8 cellular contexts compared by ENCODE assay signal in genomic region chr13:77751513-77752456, GRCh38. TPM values are rescaled to one million over a fixed set of nuclear protein-coding genes. Genes with fewer than 3 reads are reported as not detected.
A peak's percentile ranks its signal among the peaks of the same experiment; 100 is the strongest.
DNase-seq lines count a peak whose midpoint lies in the region; ATAC-seq, FAIRE-seq and TF ChIP-seq lines count a peak whose summit lies in the region.

No MANE protein-coding gene starts in this region.

- no peak for TF ChIP-seq EP300 in gastroesophageal sphincter (IDR thresholded peaks at IDR 0.05)

- FAIRE-seq in pancreas (lab: Jason Lieb, UNC) = peak; percentile 91

- TF ChIP-seq CTCF in gastroesophageal sphincter (IDR thresholded peaks at IDR 0.05) (peak; percentile 48 to 75 (median 58)), pancreas (IDR thresholded peaks at IDR 0.05) (peak; percentile 36 to 65 (median 54))

- peaks cover 0 to 10% of the 10 kb centered on the region in 2 donors for H3K36me3 ChIP-seq in gastroesophageal sphincter
- peaks cover 0 to 9% (median 0%) of the 10 kb centered on the region in 3 donors for H3K36me3 ChIP-seq in pancreas

- intact Hi-C loops in activated T-helper 2 cell treated with anti-CD3 and anti-CD28 coated beads, Interferon-gamma antibody, Interleukin-2, Interleukin-4, amounts not matched to agents 10 μg/mL and 5 μg/mL and 100 μg/mL, durations not matched to agents 14 hours and 24 hours and 36 hours (cut with micrococcal nuclease) = loop anchor here (1.0 to 5.0 kb wide), 4 partner anchors 15 to 274 kb away; no protein-coding TSS in a partner anchor
- intact Hi-C loops in pancreas (cut with DNase I) = loop anchor here in 1 of 3 donors (10.0 kb wide), 1 partner anchor 157 kb away; no protein-coding TSS in a partner anchor

- ATAC-seq in GM19438 (IDR thresholded peaks at IDR 0.05; ENCODE audit: low read depth, unreplicated experiment) = peak; percentile 70
- ATAC-seq in HG03457 (IDR thresholded peaks at IDR 0.05; ENCODE audit: unreplicated experiment) = peak; percentile 76
- ATAC-seq in gastroesophageal sphincter = peak; percentile 62
- ATAC-seq in pancreas = peak; percentile 81 to 98 (median 95)

- H3K27ac Mint-ChIP-seq in activated T-helper 2 cell treated with anti-CD3 and anti-CD28 coated beads, Interferon-gamma antibody, Interleukin-2, Interleukin-4, amounts not matched to agents 10 μg/mL and 5 μg/mL and 100 μg/mL, durations not matched to agents 14 hours and 24 hours and 36 hours = no peak overlapping the region

- 38 to 50% methylated on average over 1 to 5 of the region's 5 CpGs for WGBS in gastroesophageal sphincter (ENCODE audit: low coverage in 1 of 2), 2 donors
- 48 to 52% methylated on average over 5 of the region's 5 CpGs for WGBS in pancreas, 2 donors

- H3K9me3 ChIP-seq in gastroesophageal sphincter = no peaks in the 10 kb centered on the region
- H3K9me3 ChIP-seq in pancreas = no peaks in the 10 kb centered on the region

- DNase-seq in DMS79 treated with DMSO at 0.1 percent for 48 hours (lab: John Stamatoyannopoulos, UW) (peak; percentile 7), NOMO-1 treated with DMSO at 0.1 percent for 48 hours (lab: John Stamatoyannopoulos, UW; ENCODE audit: unreplicated experiment) (peak; percentile 36), pancreas (peak in 3 of 6 donors; percentile 12 to 48 (median 20)), GF-D8 (lab: John Stamatoyannopoulos, UW) (no peak)
- peak; percentile 23 for DNase-seq in activated T-helper 2 cell treated with anti-CD3 and anti-CD28 coated beads, Interferon-gamma antibody, Interleukin-2, Interleukin-4, amounts not matched to agents 10 μg/mL and 5 μg/mL and 100 μg/mL, durations not matched to agents 14 hours and 24 hours and 36 hours (ENCODE audit: low spot score)

- H3K4me3 Mint-ChIP-seq in activated T-helper 2 cell treated with anti-CD3 and anti-CD28 coated beads, Interferon-gamma antibody, Interleukin-2, Interleukin-4, amounts not matched to agents 10 μg/mL and 5 μg/mL and 100 μg/mL, durations not matched to agents 14 hours and 24 hours and 36 hours (ENCODE audit: low read depth) = no peak overlapping the region

- peaks cover 21% of the 10 kb centered on the region for H3K36me3 Mint-ChIP-seq in activated T-helper 2 cell treated with anti-CD3 and anti-CD28 coated beads, Interferon-gamma antibody, Interleukin-2, Interleukin-4, amounts not matched to agents 10 μg/mL and 5 μg/mL and 100 μg/mL, durations not matched to agents 14 hours and 24 hours and 36 hours (ENCODE audit: low read depth)

- H3K27ac ChIP-seq in gastroesophageal sphincter (no peak overlapping the region), pancreas (no peak overlapping the region)

- no peaks in the 10 kb centered on the region for H3K4me1 ChIP-seq in gastroesophageal sphincter
- H3K4me1 ChIP-seq in pancreas = peaks cover 0 to 7% (median 5%) of the 10 kb centered on the region in 3 donors

- no peak for TF ChIP-seq POLR2A in gastroesophageal sphincter (IDR thresholded peaks at IDR 0.05)

- H3K9me3 Mint-ChIP-seq in activated T-helper 2 cell treated with anti-CD3 and anti-CD28 coated beads, Interferon-gamma antibody, Interleukin-2, Interleukin-4, amounts not matched to agents 10 μg/mL and 5 μg/mL and 100 μg/mL, durations not matched to agents 14 hours and 24 hours and 36 hours = no peaks in the 10 kb centered on the region

- no peaks in the 10 kb centered on the region for H3K27me3 Mint-ChIP-seq in activated T-helper 2 cell treated with anti-CD3 and anti-CD28 coated beads, Interferon-gamma antibody, Interleukin-2, Interleukin-4, amounts not matched to agents 10 μg/mL and 5 μg/mL and 100 μg/mL, durations not matched to agents 14 hours and 24 hours and 36 hours (ENCODE audit: low read depth)

- H3K27me3 ChIP-seq in gastroesophageal sphincter (no peaks in the 10 kb centered on the region), pancreas (no peaks in the 10 kb centered on the region)

- H3K4me1 Mint-ChIP-seq in activated T-helper 2 cell treated with anti-CD3 and anti-CD28 coated beads, Interferon-gamma antibody, Interleukin-2, Interleukin-4, amounts not matched to agents 10 μg/mL and 5 μg/mL and 100 μg/mL, durations not matched to agents 14 hours and 24 hours and 36 hours (ENCODE audit: low read depth) = peaks cover 18% of the 10 kb centered on the region

- H3K4me3 ChIP-seq in gastroesophageal sphincter (no peak overlapping the region), pancreas (no peak overlapping the region)

RNA-seq across cellular contexts. Expression of gene SLAIN1, which starts 54.3 kb away (rescaled TPM):
- 33.3 and 35.9 TPM in 2 replicates for total RNA-seq in activated T-helper 2 cell treated with anti-CD3 and anti-CD28 coated beads, Interferon-gamma antibody, Interleukin-2, Interleukin-4, amounts not matched to agents 10 μg/mL and 5 μg/mL and 100 μg/mL, durations not matched to agents 14 hours and 24 hours and 36 hours
- total RNA-seq in gastroesophageal sphincter = 10 to 100 TPM in 3 of 4 donors, 1 to 10 TPM in 1; 8.9 to 17.3 (median 15.5) TPM
- 10 to 100 TPM in 3 of 6 donors, 1 to 10 TPM in 3; 7.0 to 13.7 (median 10.5) TPM for total RNA-seq in pancreas
- 1 to 10 TPM; 4.8 to 6.6 TPM for polyA plus RNA-seq in pancreas
